9 cellular contexts compared by ENCODE assay signal in genomic region chr12:77325505-77325904, GRCh38.
DNase-seq lines count a peak whose midpoint lies in the region; ATAC-seq lines count a peak whose summit lies in the region.
"Had no signal": no experiment of that assay in that cellular context is flagged by ENCODE, and none has a peak within 500 bp of the region (broad histone marks: within the 10 kb centered on the region; RNA-seq: fewer than 3 reads in every experiment).

No MANE protein-coding gene starts in this region.

- 100% methylated on average over 1 of the region's 24 CpGs for WGBS in iPS DF 6.9 (ENCODE audit: insufficient coverage, insufficient read length)

- H3K4me1 ChIP-seq in iPS DF 6.9 (ENCODE audit: control insufficient read depth, insufficient read depth, low read length) = no peaks in the 10 kb centered on the region

- H3K36me3 Mint-ChIP-seq in activated naive CD8-positive, alpha-beta T cell = no peaks in the 10 kb centered on the region
- peaks cover 3% of the 10 kb centered on the region in 2 donors for H3K36me3 Mint-ChIP-seq in stimulated activated naive B cell treated with anti-CD40 and anti-IgM and Interleukin-4, amounts not matched to agents 10 μg/mL and 1 μg/mL and 100 μg/mL, for 72 hours

- no peak for ATAC-seq in stimulated activated naive B cell treated with anti-CD40 and anti-IgM and Interleukin-4, amounts not matched to agents 10 μg/mL and 1 μg/mL and 100 μg/mL, for 72 hours (replicated peaks)
- no peak for ATAC-seq in GM19324 (IDR thresholded peaks at IDR 0.05; ENCODE audit: low FRiP score, unreplicated experiment)

- no peaks in the 10 kb centered on the region for H3K9me3 Mint-ChIP-seq in activated naive CD8-positive, alpha-beta T cell (ENCODE audit: low read depth)
- no peaks in the 10 kb centered on the region for H3K9me3 Mint-ChIP-seq in stimulated activated naive B cell treated with anti-CD40 and anti-IgM and Interleukin-4, amounts not matched to agents 10 μg/mL and 1 μg/mL and 100 μg/mL, for 72 hours
- H3K9me3 Mint-ChIP-seq: CD4-positive, alpha-beta T cell had no signal

- H3K4me3 Mint-ChIP-seq in activated naive CD8-positive, alpha-beta T cell = peak overlapping the region; percentile 77
- peak overlapping the region; percentile 72 to 83 for H3K4me3 Mint-ChIP-seq in stimulated activated naive B cell treated with anti-CD40 and anti-IgM and Interleukin-4, amounts not matched to agents 10 μg/mL and 1 μg/mL and 100 μg/mL, for 72 hours
- H3K4me3 Mint-ChIP-seq: CD4-positive, alpha-beta T cell had no signal

- H3K4me1 Mint-ChIP-seq in activated naive CD8-positive, alpha-beta T cell (ENCODE audit: low read depth) = peaks cover 14% of the 10 kb centered on the region
- H3K4me1 Mint-ChIP-seq in stimulated activated naive B cell treated with anti-CD40 and anti-IgM and Interleukin-4, amounts not matched to agents 10 μg/mL and 1 μg/mL and 100 μg/mL, for 72 hours = peaks cover 12 to 18% of the 10 kb centered on the region in 2 donors

- H3K27me3 ChIP-seq in iPS DF 6.9 (ENCODE audit: control insufficient read depth, insufficient read depth, low read length) = peaks cover 1% of the 10 kb centered on the region; the same call in 1 of the 2 replicates

- peaks cover 31% of the 10 kb centered on the region for H3K27me3 Mint-ChIP-seq in activated naive CD8-positive, alpha-beta T cell
- H3K27me3 Mint-ChIP-seq in stimulated activated naive B cell treated with anti-CD40 and anti-IgM and Interleukin-4, amounts not matched to agents 10 μg/mL and 1 μg/mL and 100 μg/mL, for 72 hours = peaks cover 38 to 66% of the 10 kb centered on the region in 2 donors

- DNase-seq in NCI-H2081 (lab: John Stamatoyannopoulos, UW) = peak; percentile 2 to 5
- no peak for DNase-seq in NCI-H2081 treated with DMSO at 0.1 percent for 48 hours (lab: John Stamatoyannopoulos, UW)
- DNase-seq in iPS DF 6.9 (ENCODE audit: low read depth, low spot score) = no peak
- no peak for DNase-seq in stimulated activated naive B cell treated with anti-CD40 and anti-IgM and Interleukin-4, amounts not matched to agents 10 μg/mL and 1 μg/mL and 100 μg/mL, for 72 hours
- DNase-seq in NCI-H187 treated with DMSO at 0.1 percent for 48 hours (lab: John Stamatoyannopoulos, UW) = no peak
- DNase-seq in stimulated activated CD4-positive, alpha-beta T cell treated with anti-CD3 and anti-CD28 coated beads, Interleukin-4, amount 100 ng/mL, for 1 hour = no peak
- DNase-seq: CD4-positive, alpha-beta T cell had no signal

- no peaks in the 10 kb centered on the region for H3K9me3 ChIP-seq in iPS DF 6.9 (ENCODE audit: control insufficient read depth, insufficient read depth, low read length)

- no peak overlapping the region for H3K27ac Mint-ChIP-seq in activated naive CD8-positive, alpha-beta T cell
- no peak overlapping the region for H3K27ac Mint-ChIP-seq in stimulated activated naive B cell treated with anti-CD40 and anti-IgM and Interleukin-4, amounts not matched to agents 10 μg/mL and 1 μg/mL and 100 μg/mL, for 72 hours
- H3K27ac Mint-ChIP-seq: CD4-positive, alpha-beta T cell had no signal

- H3K36me3 ChIP-seq in iPS DF 6.9 (ENCODE audit: control insufficient read depth, insufficient read depth, low read length) = no peaks in the 10 kb centered on the region

- peak overlapping the region; percentile 70 for H3K4me3 ChIP-seq in iPS DF 6.9 (ENCODE audit: low read length)

- H3K27ac ChIP-seq in iPS DF 6.9 (ENCODE audit: low read length) = no peak overlapping the region

Comparison
In these comparisons a context has a peak if more than half of its experiments do, and no peak if none do; other contexts are left out.
1. DNase-seq: peak in NCI-H2081 (2 of 2); none in NCI-H2081 treated with DMSO at 0.1 percent for 48 hours (single experiment), iPS DF 6.9 (single experiment), stimulated activated naive B cell treated with anti-CD40 and anti-IgM and Interleukin-4, amounts not matched to agents 10 μg/mL and 1 μg/mL and 100 μg/mL, for 72 hours (single experiment), NCI-H187 treated with DMSO at 0.1 percent for 48 hours (single experiment) and stimulated activated CD4-positive, alpha-beta T cell treated with anti-CD3 and anti-CD28 coated beads, Interleukin-4, amount 100 ng/mL, for 1 hour (single experiment).